27 cellular contexts compared by ENCODE assay signal in genomic region chr6:17758113-17758512, GRCh38.
"Had no signal": no experiment of that assay in that cellular context is flagged by ENCODE, and none has a peak within 500 bp of the region (broad histone marks: within the 10 kb centered on the region; RNA-seq: fewer than 3 reads in every experiment).

No MANE protein-coding gene starts in this region.

- H3K27me3 ChIP-seq: Peyer's patch, SJSA1 had no signal

- H3K4me1 ChIP-seq: Peyer's patch, SJSA1 had no signal

- H3K9ac ChIP-seq: KMS-11 had no signal

- FAIRE-seq: HTR-8/SVneo had no signal

- H3K9me3 Mint-ChIP-seq: T-helper 1 cell treated with Interleukin-12 subunit alpha and Interleukin-12 subunit beta and Interleukin-4 antibody, amounts not matched to agents 30 μg/mL and 1 μg/mL, for 36 hours had no signal

- DNase-seq: Kasumi-1; MV-4-11; NCI-H1092; NCI-H1105 treated with DMSO at 0.1 percent for 48 hours; NCI-H1417 treated with DMSO at 0.1 percent for 48 hours; NCI-H146; NCI-H187; NCI-H2029; NCI-H2081 treated with DMSO at 0.1 percent for 48 hours; NCI-H2171; NCI-H345; NCI-H446 treated with DMSO at 0.1 percent for 48 hours; NCI-H510A treated with DMSO at 0.1 percent for 48 hours; NCI-H526; NCI-H82; NK-92 treated with Interleukin-12 subunit alpha and Interleukin-12 subunit beta, amount 100 ng/mL, for 24 hours; PC-9; Peyer's patch; Right ventricle myocardium superior; RPMI8226; SIG-M5 had no signal

- H3K4me3 Mint-ChIP-seq: T-helper 1 cell treated with Interleukin-12 subunit alpha and Interleukin-12 subunit beta and Interleukin-4 antibody, amounts not matched to agents 30 μg/mL and 1 μg/mL, for 36 hours had no signal

- H3K9me3 ChIP-seq: Peyer's patch, SJSA1 had no signal

- H3K27ac Mint-ChIP-seq: T-helper 1 cell treated with Interleukin-12 subunit alpha and Interleukin-12 subunit beta and Interleukin-4 antibody, amounts not matched to agents 30 μg/mL and 1 μg/mL, for 36 hours had no signal

- H2AFZ ChIP-seq: PC-9 had no signal

- H3K4me2 ChIP-seq: KMS-11, PC-9 had no signal

- H3K27ac ChIP-seq: HL-60, KMS-11, PC-9, Peyer's patch, SJSA1, SK-N-MC had no signal

- H3K4me3 ChIP-seq: PC-9, Peyer's patch, SJSA1, SK-N-MC had no signal
